8 cellular contexts compared by ENCODE assay signal in genomic region chr10:55629792-55630490, GRCh38.
A peak's percentile ranks its signal among the peaks of the same experiment; 100 is the strongest.
DNase-seq lines count a peak whose midpoint lies in the region; ATAC-seq, FAIRE-seq and TF ChIP-seq lines count a peak whose summit lies in the region.

No MANE protein-coding gene starts in this region.

- peaks cover 9% of the 10 kb centered on the region for H3K4me1 ChIP-seq in upper lobe of right lung

- ATAC-seq in HG02610 (IDR thresholded peaks at IDR 0.05; ENCODE audit: unreplicated experiment): peak; percentile 39
- peak; percentile 51 for ATAC-seq in upper lobe of right lung

- DNase-seq in AG04449 (ENCODE audit: low read depth, low spot score): no peak
- peak; percentile 68 for DNase-seq in astrocyte of the hippocampus (ENCODE audit: low read depth, low spot score)
- peak; percentile 29 for DNase-seq in kidney glomerular epithelial cell (lab: John Stamatoyannopoulos, UW)
- peak; percentile 64 for DNase-seq in upper lobe of right lung
- DNase-seq in NCI-H446 treated with DMSO at 0.1 percent for 48 hours (lab: John Stamatoyannopoulos, UW): no peak
- no peak for DNase-seq in activated T-cell treated with anti-CD3 and anti-CD28 coated beads, Interleukin-2, amount 50 U/mL, for 48 hours
- DNase-seq in frontal cortex (ENCODE audit: low spot score in 2 of 2): no peak

- FAIRE-seq in frontal cortex (lab: Jason Lieb, UNC): no peak

- no peak overlapping the region for H3K27ac ChIP-seq in upper lobe of right lung

- H3K9me3 ChIP-seq in upper lobe of right lung: no peaks in the 10 kb centered on the region

- H3K4me3 ChIP-seq in AG04449 (ENCODE audit: low read depth, low read length) (no peak overlapping the region), upper lobe of right lung (peak overlapping the region; percentile 10)

- peaks cover 39% of the 10 kb centered on the region for H3K27me3 ChIP-seq in upper lobe of right lung

- POLR2A ChIA-PET in AG04449 (lab: Yijun Ruan, JAX): no interaction called here

- CTCF ChIA-PET in AG04449 (lab: Yijun Ruan, JAX): no interaction called here

- TF ChIP-seq CTCF in AG04449 (IDR thresholded peaks at IDR 0.05; ENCODE audit: insufficient read depth, low read length, missing control alignments) (peak; percentile 36), upper lobe of right lung (IDR thresholded peaks at IDR 0.05) (peak; percentile 44)

- H3K36me3 ChIP-seq in upper lobe of right lung: no peaks in the 10 kb centered on the region

- intact Hi-C loops in upper lobe of right lung (cut with DNase I): no loop called here

Comparison
In these comparisons a context has a peak if more than half of its experiments do, and no peak if none do; other contexts are left out.
1. DNase-seq: peak in astrocyte of the hippocampus (single experiment), kidney glomerular epithelial cell (single experiment) and upper lobe of right lung (single experiment); none in AG04449 (single experiment), NCI-H446 treated with DMSO at 0.1 percent for 48 hours (single experiment), activated T-cell treated with anti-CD3 and anti-CD28 coated beads, Interleukin-2, amount 50 U/mL, for 48 hours (0 of 2) and frontal cortex (0 of 2).